Comparison of ENCODE assay signal across 1 cellular context in the genomic region with DNA sequence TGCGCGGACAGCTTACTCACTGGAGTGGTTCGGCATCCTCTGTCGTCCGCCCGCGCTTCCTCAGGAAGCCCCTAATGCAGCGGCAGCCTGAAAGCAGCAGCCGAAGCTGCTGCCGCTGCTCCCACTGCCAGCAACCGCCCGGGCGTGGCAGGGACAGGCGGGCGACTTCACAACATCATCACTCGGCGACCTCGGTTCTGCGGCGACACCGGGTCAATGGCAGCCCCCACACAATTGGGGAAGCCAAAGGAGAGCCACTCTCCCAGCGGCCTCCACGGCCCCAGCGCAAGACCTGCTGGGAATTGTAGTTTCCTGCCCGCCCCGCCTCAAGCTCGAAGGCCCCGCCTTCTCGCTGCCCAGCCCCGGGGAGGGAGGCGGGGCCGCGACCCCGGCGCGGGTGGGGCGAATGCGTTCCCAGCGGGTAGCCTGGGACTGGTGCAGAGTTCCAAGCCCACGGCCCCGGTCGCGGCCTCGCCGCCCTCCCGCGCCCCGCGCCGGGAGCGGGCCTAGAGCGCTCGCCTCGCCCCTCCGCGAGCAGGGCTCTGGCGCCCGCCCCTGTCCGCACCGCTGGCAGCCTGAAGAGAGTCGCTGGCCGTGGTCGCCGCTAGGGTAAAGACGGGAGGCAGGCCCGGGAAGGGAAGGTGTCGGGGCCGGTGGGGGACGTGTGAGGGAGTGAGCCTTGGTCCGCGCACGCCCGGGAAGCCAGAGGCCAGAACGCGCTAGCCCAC.
TF ChIP-seq lines count a peak whose summit lies in the region.

A gene with protein sequence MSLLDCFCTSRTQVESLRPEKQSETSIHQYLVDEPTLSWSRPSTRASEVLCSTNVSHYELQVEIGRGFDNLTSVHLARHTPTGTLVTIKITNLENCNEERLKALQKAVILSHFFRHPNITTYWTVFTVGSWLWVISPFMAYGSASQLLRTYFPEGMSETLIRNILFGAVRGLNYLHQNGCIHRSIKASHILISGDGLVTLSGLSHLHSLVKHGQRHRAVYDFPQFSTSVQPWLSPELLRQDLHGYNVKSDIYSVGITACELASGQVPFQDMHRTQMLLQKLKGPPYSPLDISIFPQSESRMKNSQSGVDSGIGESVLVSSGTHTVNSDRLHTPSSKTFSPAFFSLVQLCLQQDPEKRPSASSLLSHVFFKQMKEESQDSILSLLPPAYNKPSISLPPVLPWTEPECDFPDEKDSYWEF (plus strand): TSS at position 411 of the 728 bp plus-strand sequence. CDS start 3,101 bp downstream, outside the sequence.
A gene with protein sequence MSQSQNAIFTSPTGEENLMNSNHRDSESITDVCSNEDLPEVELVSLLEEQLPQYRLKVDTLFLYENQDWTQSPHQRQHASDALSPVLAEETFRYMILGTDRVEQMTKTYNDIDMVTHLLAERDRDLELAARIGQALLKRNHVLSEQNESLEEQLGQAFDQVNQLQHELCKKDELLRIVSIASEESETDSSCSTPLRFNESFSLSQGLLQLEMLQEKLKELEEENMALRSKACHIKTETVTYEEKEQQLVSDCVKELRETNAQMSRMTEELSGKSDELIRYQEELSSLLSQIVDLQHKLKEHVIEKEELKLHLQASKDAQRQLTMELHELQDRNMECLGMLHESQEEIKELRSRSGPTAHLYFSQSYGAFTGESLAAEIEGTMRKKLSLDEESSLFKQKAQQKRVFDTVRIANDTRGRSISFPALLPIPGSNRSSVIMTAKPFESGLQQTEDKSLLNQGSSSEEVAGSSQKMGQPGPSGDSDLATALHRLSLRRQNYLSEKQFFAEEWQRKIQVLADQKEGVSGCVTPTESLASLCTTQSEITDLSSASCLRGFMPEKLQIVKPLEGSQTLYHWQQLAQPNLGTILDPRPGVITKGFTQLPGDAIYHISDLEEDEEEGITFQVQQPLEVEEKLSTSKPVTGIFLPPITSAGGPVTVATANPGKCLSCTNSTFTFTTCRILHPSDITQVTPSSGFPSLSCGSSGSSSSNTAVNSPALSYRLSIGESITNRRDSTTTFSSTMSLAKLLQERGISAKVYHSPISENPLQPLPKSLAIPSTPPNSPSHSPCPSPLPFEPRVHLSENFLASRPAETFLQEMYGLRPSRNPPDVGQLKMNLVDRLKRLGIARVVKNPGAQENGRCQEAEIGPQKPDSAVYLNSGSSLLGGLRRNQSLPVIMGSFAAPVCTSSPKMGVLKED (minus strand): TSS at position 129 of the 728 bp plus-strand sequence. CDS start 30,951 bp downstream, outside the sequence.

TF ChIP-seq in HepG2, 621 proteins besides CTCF, POLR2A, EP300 and RAD21 (continued from another document and continues in another):
- TF ChIP-seq, protein P1, sequence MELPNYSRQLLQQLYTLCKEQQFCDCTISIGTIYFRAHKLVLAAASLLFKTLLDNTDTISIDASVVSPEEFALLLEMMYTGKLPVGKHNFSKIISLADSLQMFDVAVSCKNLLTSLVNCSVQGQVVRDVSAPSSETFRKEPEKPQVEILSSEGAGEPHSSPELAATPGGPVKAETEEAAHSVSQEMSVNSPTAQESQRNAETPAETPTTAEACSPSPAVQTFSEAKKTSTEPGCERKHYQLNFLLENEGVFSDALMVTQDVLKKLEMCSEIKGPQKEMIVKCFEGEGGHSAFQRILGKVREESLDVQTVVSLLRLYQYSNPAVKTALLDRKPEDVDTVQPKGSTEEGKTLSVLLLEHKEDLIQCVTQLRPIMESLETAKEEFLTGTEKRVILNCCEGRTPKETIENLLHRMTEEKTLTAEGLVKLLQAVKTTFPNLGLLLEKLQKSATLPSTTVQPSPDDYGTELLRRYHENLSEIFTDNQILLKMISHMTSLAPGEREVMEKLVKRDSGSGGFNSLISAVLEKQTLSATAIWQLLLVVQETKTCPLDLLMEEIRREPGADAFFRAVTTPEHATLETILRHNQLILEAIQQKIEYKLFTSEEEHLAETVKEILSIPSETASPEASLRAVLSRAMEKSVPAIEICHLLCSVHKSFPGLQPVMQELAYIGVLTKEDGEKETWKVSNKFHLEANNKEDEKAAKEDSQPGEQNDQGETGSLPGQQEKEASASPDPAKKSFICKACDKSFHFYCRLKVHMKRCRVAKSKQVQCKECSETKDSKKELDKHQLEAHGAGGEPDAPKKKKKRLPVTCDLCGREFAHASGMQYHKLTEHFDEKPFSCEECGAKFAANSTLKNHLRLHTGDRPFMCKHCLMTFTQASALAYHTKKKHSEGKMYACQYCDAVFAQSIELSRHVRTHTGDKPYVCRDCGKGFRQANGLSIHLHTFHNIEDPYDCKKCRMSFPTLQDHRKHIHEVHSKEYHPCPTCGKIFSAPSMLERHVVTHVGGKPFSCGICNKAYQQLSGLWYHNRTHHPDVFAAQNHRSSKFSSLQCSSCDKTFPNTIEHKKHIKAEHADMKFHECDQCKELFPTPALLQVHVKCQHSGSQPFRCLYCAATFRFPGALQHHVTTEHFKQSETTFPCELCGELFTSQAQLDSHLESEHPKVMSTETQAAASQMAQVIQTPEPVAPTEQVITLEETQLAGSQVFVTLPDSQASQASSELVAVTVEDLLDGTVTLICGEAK (IDR thresholded peaks at IDR 0.05), result no peak
- TF ChIP-seq, protein P1 (CRISPR knock-in tag; IDR thresholded peaks at IDR 0.05), result peak; percentile 56; the same call in 1 of the 2 replicates
- TF ChIP-seq ZKSCAN8 (CRISPR knock-in tag; IDR thresholded peaks at IDR 0.05; ENCODE audit: borderline replicate concordance) (peak; percentile 59; the same call in 1 of the 2 replicates), NKX3-1 (CRISPR knock-in tag; IDR thresholded peaks at IDR 0.05) (no peak), SP2 (CRISPR knock-in tag; IDR thresholded peaks at IDR 0.05) (peak; percentile 62), SP140L (CRISPR knock-in tag; IDR thresholded peaks at IDR 0.05; ENCODE audit: borderline replicate concordance) (0 out of 2 replicates have a peak, but pooled peaks have one; percentile 74), PAF1 (CRISPR knock-in tag; IDR thresholded peaks at IDR 0.05) (no peak), SP4 (CRISPR knock-in tag; IDR thresholded peaks at IDR 0.05) (peak; percentile 93), DNMT1 (CRISPR knock-in tag; IDR thresholded peaks at IDR 0.05) (peak; percentile 43; the same call in 1 of the 2 replicates), MIER3 (CRISPR knock-in tag; IDR thresholded peaks at IDR 0.05; ENCODE audit: borderline replicate concordance) (peak; percentile 59; the same call in 1 of the 2 replicates), FLYWCH1 (CRISPR knock-in tag; IDR thresholded peaks at IDR 0.05) (peak; percentile 84; the same call in 1 of the 2 replicates), KAT8 (CRISPR knock-in tag; IDR thresholded peaks at IDR 0.05) (peak; percentile 97), TP53 (CRISPR knock-in tag; conservative IDR thresholded peaks at IDR 0.05) (0 out of 2 replicates have a peak, but pooled peaks have one; percentile 32), YY1 (IDR thresholded peaks at IDR 0.05; ENCODE audit: insufficient read depth, insufficient replicate concordance, low read depth, low read length) (peak; percentile 97), MTF1 (CRISPR knock-in tag; IDR thresholded peaks at IDR 0.05) (no peak), NCOA2 (CRISPR knock-in tag; IDR thresholded peaks at IDR 0.05) (peak; percentile 8; the same call in 1 of the 2 replicates), NFRKB (IDR thresholded peaks at IDR 0.05) (no peak), U2AF2 (IDR thresholded peaks at IDR 0.05; ENCODE audit: low read depth, low read length) (no peak)
- TF ChIP-seq, protein P2, sequence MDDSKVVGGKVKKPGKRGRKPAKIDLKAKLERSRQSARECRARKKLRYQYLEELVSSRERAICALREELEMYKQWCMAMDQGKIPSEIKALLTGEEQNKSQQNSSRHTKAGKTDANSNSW (CRISPR knock-in tag; IDR thresholded peaks at IDR 0.05; ENCODE audit: borderline replicate concordance), result peak; percentile 65
- TF ChIP-seq, protein P3, sequence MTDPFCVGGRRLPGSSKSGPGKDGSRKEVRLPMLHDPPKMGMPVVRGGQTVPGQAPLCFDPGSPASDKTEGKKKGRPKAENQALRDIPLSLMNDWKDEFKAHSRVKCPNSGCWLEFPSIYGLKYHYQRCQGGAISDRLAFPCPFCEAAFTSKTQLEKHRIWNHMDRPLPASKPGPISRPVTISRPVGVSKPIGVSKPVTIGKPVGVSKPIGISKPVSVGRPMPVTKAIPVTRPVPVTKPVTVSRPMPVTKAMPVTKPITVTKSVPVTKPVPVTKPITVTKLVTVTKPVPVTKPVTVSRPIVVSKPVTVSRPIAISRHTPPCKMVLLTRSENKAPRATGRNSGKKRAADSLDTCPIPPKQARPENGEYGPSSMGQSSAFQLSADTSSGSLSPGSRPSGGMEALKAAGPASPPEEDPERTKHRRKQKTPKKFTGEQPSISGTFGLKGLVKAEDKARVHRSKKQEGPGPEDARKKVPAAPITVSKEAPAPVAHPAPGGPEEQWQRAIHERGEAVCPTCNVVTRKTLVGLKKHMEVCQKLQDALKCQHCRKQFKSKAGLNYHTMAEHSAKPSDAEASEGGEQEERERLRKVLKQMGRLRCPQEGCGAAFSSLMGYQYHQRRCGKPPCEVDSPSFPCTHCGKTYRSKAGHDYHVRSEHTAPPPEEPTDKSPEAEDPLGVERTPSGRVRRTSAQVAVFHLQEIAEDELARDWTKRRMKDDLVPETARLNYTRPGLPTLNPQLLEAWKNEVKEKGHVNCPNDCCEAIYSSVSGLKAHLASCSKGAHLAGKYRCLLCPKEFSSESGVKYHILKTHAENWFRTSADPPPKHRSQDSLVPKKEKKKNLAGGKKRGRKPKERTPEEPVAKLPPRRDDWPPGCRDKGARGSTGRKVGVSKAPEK (CRISPR knock-in tag; IDR thresholded peaks at IDR 0.05; ENCODE audit: borderline replicate concordance), result no peak
- TF ChIP-seq, protein P4, sequence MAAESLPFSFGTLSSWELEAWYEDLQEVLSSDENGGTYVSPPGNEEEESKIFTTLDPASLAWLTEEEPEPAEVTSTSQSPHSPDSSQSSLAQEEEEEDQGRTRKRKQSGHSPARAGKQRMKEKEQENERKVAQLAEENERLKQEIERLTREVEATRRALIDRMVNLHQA (CRISPR knock-in tag; IDR thresholded peaks at IDR 0.05), result no peak
- TF ChIP-seq, protein P5, sequence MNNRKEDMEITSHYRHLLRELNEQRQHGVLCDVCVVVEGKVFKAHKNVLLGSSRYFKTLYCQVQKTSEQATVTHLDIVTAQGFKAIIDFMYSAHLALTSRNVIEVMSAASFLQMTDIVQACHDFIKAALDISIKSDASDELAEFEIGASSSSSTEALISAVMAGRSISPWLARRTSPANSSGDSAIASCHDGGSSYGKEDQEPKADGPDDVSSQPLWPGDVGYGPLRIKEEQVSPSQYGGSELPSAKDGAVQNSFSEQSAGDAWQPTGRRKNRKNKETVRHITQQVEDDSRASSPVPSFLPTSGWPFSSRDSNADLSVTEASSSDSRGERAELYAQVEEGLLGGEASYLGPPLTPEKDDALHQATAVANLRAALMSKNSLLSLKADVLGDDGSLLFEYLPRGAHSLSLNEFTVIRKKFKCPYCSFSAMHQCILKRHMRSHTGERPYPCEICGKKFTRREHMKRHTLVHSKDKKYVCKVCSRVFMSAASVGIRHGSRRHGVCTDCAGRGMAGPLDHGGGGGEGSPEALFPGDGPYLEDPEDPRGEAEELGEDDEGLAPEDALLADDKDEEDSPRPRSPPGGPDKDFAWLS (CRISPR knock-in tag; IDR thresholded peaks at IDR 0.05; ENCODE audit: borderline replicate concordance), result no peak
- TF ChIP-seq, protein P6, sequence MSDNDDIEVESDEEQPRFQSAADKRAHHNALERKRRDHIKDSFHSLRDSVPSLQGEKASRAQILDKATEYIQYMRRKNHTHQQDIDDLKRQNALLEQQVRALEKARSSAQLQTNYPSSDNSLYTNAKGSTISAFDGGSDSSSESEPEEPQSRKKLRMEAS (IDR thresholded peaks at IDR 0.05), result peak; percentile 72
- TF ChIP-seq, protein P7, sequence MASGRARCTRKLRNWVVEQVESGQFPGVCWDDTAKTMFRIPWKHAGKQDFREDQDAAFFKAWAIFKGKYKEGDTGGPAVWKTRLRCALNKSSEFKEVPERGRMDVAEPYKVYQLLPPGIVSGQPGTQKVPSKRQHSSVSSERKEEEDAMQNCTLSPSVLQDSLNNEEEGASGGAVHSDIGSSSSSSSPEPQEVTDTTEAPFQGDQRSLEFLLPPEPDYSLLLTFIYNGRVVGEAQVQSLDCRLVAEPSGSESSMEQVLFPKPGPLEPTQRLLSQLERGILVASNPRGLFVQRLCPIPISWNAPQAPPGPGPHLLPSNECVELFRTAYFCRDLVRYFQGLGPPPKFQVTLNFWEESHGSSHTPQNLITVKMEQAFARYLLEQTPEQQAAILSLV (CRISPR knock-in tag; IDR thresholded peaks at IDR 0.05; ENCODE audit: borderline replicate concordance), result peak; percentile 62; the same call in 1 of the 2 replicates
- TF ChIP-seq, protein P8, sequence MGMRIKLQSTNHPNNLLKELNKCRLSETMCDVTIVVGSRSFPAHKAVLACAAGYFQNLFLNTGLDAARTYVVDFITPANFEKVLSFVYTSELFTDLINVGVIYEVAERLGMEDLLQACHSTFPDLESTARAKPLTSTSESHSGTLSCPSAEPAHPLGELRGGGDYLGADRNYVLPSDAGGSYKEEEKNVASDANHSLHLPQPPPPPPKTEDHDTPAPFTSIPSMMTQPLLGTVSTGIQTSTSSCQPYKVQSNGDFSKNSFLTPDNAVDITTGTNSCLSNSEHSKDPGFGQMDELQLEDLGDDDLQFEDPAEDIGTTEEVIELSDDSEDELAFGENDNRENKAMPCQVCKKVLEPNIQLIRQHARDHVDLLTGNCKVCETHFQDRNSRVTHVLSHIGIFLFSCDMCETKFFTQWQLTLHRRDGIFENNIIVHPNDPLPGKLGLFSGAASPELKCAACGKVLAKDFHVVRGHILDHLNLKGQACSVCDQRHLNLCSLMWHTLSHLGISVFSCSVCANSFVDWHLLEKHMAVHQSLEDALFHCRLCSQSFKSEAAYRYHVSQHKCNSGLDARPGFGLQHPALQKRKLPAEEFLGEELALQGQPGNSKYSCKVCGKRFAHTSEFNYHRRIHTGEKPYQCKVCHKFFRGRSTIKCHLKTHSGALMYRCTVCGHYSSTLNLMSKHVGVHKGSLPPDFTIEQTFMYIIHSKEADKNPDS (CRISPR knock-in tag; IDR thresholded peaks at IDR 0.05), result 0 out of 2 replicates have a peak, but pooled peaks have one; percentile 80
